ENCODE assay signal across 1 cellular context in genomic region chr6:1024587-1024986, GRCh38.
A peak's percentile ranks its signal among the peaks of the same experiment; 100 is the strongest.
TF ChIP-seq lines count a peak whose summit lies in the region.

No MANE protein-coding gene starts in this region.

TF ChIP-seq in HEK293, 187 proteins besides CTCF, POLR2A, EP300 and RAD21 (continued from another document and continues in another):
- no peak for TF ChIP-seq ZNF704 (tag by site-specific recombination; IDR thresholded peaks at IDR 0.05)
- TF ChIP-seq ZNF335 (tag by site-specific recombination; conservative IDR thresholded peaks at IDR 0.05) = peak; percentile 40; the same call in 1 of the 2 replicates
- no peak for TF ChIP-seq ZNF571 (tag by site-specific recombination; IDR thresholded peaks at IDR 0.05)
- no peak for TF ChIP-seq ZNF23 (tag by site-specific recombination; IDR thresholded peaks at IDR 0.05; ENCODE audit: borderline replicate concordance)
- TF ChIP-seq GLI2 (tag by site-specific recombination; IDR thresholded peaks at IDR 0.05; ENCODE audit: borderline replicate concordance, low read depth) = 0 out of 2 replicates have a peak, but pooled peaks have one; percentile 7
- TF ChIP-seq ZNF155 (tag by site-specific recombination; IDR thresholded peaks at IDR 0.05) = no peak
- peak; percentile 92 for TF ChIP-seq ZNF843 (tag by site-specific recombination; IDR thresholded peaks at IDR 0.05)
- peak; percentile 67; the same call in 1 of the 2 replicates for TF ChIP-seq ZNF610 (tag by site-specific recombination; IDR thresholded peaks at IDR 0.05; ENCODE audit: borderline replicate concordance)
- TF ChIP-seq HOXA7 (CRISPR knock-in tag; IDR thresholded peaks at IDR 0.05; ENCODE audit: borderline replicate concordance) = no peak
- no peak for TF ChIP-seq ZNF350 (tag by site-specific recombination; IDR thresholded peaks at IDR 0.05)
- no peak for TF ChIP-seq ZNF654 (tag by site-specific recombination; IDR thresholded peaks at IDR 0.05; ENCODE audit: low read depth)
- no peak for TF ChIP-seq ZNF510 (tag by site-specific recombination; IDR thresholded peaks at IDR 0.05; ENCODE audit: insufficient replicate concordance)
- TF ChIP-seq ZNF280C (tag by site-specific recombination; IDR thresholded peaks at IDR 0.05) = no peak
- no peak for TF ChIP-seq ZNF658 (tag by site-specific recombination; IDR thresholded peaks at IDR 0.05)
- no peak for TF ChIP-seq ZFP3 (tag by site-specific recombination; IDR thresholded peaks at IDR 0.05; ENCODE audit: low read depth)
- no peak for TF ChIP-seq ZNF391 (tag by site-specific recombination; IDR thresholded peaks at IDR 0.05; ENCODE audit: borderline replicate concordance, low read depth)
- TF ChIP-seq ZNF416 (tag by site-specific recombination; IDR thresholded peaks at IDR 0.05) = no peak
- TF ChIP-seq ZIC2 (tag by site-specific recombination; IDR thresholded peaks at IDR 0.05) = peak; percentile 98
- TF ChIP-seq ZNF2 (tag by site-specific recombination; IDR thresholded peaks at IDR 0.05) = no peak
- TF ChIP-seq ZNF26 (tag by site-specific recombination; IDR thresholded peaks at IDR 0.05) = no peak
- TF ChIP-seq PRDM1 (tag by site-specific recombination; IDR thresholded peaks at IDR 0.05) = no peak
- no peak for TF ChIP-seq ZNF544 (tag by site-specific recombination; IDR thresholded peaks at IDR 0.05)
- peak; percentile 78; the same call in 1 of the 2 replicates for TF ChIP-seq OVOL3 (tag by site-specific recombination; IDR thresholded peaks at IDR 0.05)
- TF ChIP-seq ZSCAN4 (tag by site-specific recombination; IDR thresholded peaks at IDR 0.05) = no peak
- no peak for TF ChIP-seq ZNF37A (tag by site-specific recombination; IDR thresholded peaks at IDR 0.05)
- no peak; the same call in 1 of the 2 replicates for TF ChIP-seq PRDM10 (tag by site-specific recombination; IDR thresholded peaks at IDR 0.05)
- no peak for TF ChIP-seq ZNF558 (tag by site-specific recombination; IDR thresholded peaks at IDR 0.05)
- no peak for TF ChIP-seq SCRT2 (tag by site-specific recombination; IDR thresholded peaks at IDR 0.05)
- TF ChIP-seq ZNF76 (tag by site-specific recombination; IDR thresholded peaks at IDR 0.05; ENCODE audit: borderline replicate concordance, low read depth) = no peak
- TF ChIP-seq ZSCAN16 (tag by site-specific recombination; IDR thresholded peaks at IDR 0.05) = no peak
- TF ChIP-seq ZNF621 (tag by site-specific recombination; IDR thresholded peaks at IDR 0.05) = no peak
- TF ChIP-seq ZNF629 (tag by site-specific recombination; IDR thresholded peaks at IDR 0.05) = peak; percentile 73
- TF ChIP-seq ZNF148 (tag by site-specific recombination; IDR thresholded peaks at IDR 0.05; ENCODE audit: borderline replicate concordance) = no peak
- peak; percentile 74 for TF ChIP-seq ZNF488 (tag by site-specific recombination; IDR thresholded peaks at IDR 0.05)
- TF ChIP-seq REPIN1 (tag by site-specific recombination; IDR thresholded peaks at IDR 0.05; ENCODE audit: low read depth) = no peak
- peak; percentile 85 for TF ChIP-seq TCF7L2 (IDR thresholded peaks at IDR 0.05; ENCODE audit: borderline replicate concordance, low read depth, low read length)
- TF ChIP-seq ZNF280D (tag by site-specific recombination; IDR thresholded peaks at IDR 0.05) = no peak
- TF ChIP-seq ZBTB48 (tag by site-specific recombination; IDR thresholded peaks at IDR 0.05) = no peak
- peak; percentile 39; the same call in 1 of the 2 replicates for TF ChIP-seq KLF8 (tag by site-specific recombination; IDR thresholded peaks at IDR 0.05)
- no peak for TF ChIP-seq ZNF449 (tag by site-specific recombination; IDR thresholded peaks at IDR 0.05)
- no peak for TF ChIP-seq ZNF221 (tag by site-specific recombination; IDR thresholded peaks at IDR 0.05; ENCODE audit: borderline replicate concordance)
- no peak for TF ChIP-seq ZNF121 (tag by site-specific recombination; IDR thresholded peaks at IDR 0.05)
- TF ChIP-seq ZNF624 (tag by site-specific recombination; IDR thresholded peaks at IDR 0.05) = no peak
- TF ChIP-seq ZBTB8A (tag by site-specific recombination; IDR thresholded peaks at IDR 0.05) = peak; percentile 51; the same call in 1 of the 2 replicates
- no peak for TF ChIP-seq ZNF248 (tag by site-specific recombination; IDR thresholded peaks at IDR 0.05)
- no peak for TF ChIP-seq ZNF580 (tag by site-specific recombination; IDR thresholded peaks at IDR 0.05)
